In the genomic region with DNA sequence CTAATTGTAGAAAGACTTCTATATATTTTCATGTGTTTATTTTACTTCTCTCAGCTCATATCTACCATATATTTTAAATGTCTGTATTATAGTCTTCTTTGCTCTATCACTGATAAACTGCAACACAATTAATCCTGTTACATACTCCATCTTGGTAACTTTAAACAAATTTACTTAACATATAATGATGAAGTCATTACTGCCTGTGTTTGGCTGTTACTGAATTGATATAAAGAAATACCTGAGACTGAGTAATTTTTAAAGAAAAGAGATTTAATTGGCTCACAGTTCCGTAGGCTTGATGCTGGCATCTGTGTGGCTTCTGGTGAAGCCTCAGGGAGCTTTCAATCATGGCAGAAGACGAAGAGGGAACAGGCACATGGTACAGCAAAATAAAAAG, we compare ENCODE assay signal across 34 cellular contexts.
DNase-seq lines count a peak whose midpoint lies in the region; ATAC-seq, FAIRE-seq and TF ChIP-seq lines count a peak whose summit lies in the region.
"Had no signal": no experiment of that assay in that cellular context is flagged by ENCODE, and none has a peak within 500 bp of the region (broad histone marks: within the 10 kb centered on the region; RNA-seq: fewer than 3 reads in every experiment).

No MANE protein-coding gene starts in this region.

- H3K27me3 Mint-ChIP-seq in naive thymus-derived CD8-positive, alpha-beta T cell = no peaks in the 10 kb centered on the region
- H3K27me3 Mint-ChIP-seq: B cell; CD4-positive, alpha-beta memory T cell; CD4-positive, alpha-beta T cell; CD4-positive, CD25-positive, alpha-beta regulatory T cell; CD8-positive, alpha-beta memory T cell had no signal

- no peak overlapping the region for H3K4me3 Mint-ChIP-seq in naive thymus-derived CD8-positive, alpha-beta T cell
- H3K4me3 Mint-ChIP-seq: B cell; CD14-positive monocyte; CD4-positive, alpha-beta memory T cell; CD4-positive, alpha-beta T cell; CD4-positive, CD25-positive, alpha-beta regulatory T cell; CD8-positive, alpha-beta memory T cell; CD8-positive, alpha-beta T cell had no signal

- RAD21 ChIA-PET in GM12878 (lab: Charles Lee; ENCODE audit: unreplicated experiment) = interaction anchor here (1.0 kb wide), 1 partner anchor 82 kb away, joined by 3 read pairs; no protein-coding TSS in a partner anchor

- H3K4me1 ChIP-seq in GM12878 (ENCODE audit: control insufficient read depth, insufficient read depth, low read length) = no peaks in the 10 kb centered on the region
- H3K4me1 ChIP-seq in K562 (replicated peaks in 1 of 2; ENCODE audit: control insufficient read depth in 2 of 2, insufficient read depth in 2 of 2, low read length in 2 of 2) = no peaks in the 10 kb centered on the region
- H3K4me1 ChIP-seq: A549; BE2C; BLaER1; BLaER1 treated with 17β-estradiol and CSF1 and Interleukin-3, amounts not matched to agents 10 nM and 100 nM; Caco-2 had no signal

- H3K9me3 Mint-ChIP-seq in naive thymus-derived CD8-positive, alpha-beta T cell = peaks cover 0 to 9% (median 2%) of the 10 kb centered on the region in 9 donors
- H3K9me3 Mint-ChIP-seq: CD4-positive, alpha-beta T cell had no signal

- ATAC-seq in GM12878 (no peak), K562 (no peak)
- ATAC-seq in naive thymus-derived CD8-positive, alpha-beta T cell = no peak
- ATAC-seq: A549; CD8-positive, alpha-beta T cell had no signal

- no peak overlapping the region for H3K4me3 ChIP-seq in GM12878
- H3K4me3 ChIP-seq in K562 = no peak overlapping the region
- H3K4me3 ChIP-seq: A549; BLaER1; BLaER1 treated with 17β-estradiol and CSF1 and Interleukin-3, amounts not matched to agents 10 nM and 100 nM had no signal

- no peaks in the 10 kb centered on the region for H4K20me1 ChIP-seq in GM12878 (ENCODE audit: control insufficient read depth, insufficient read depth)
- H4K20me1 ChIP-seq in K562 (replicated peaks; ENCODE audit: control insufficient read depth, insufficient read depth, low read length) = no peaks in the 10 kb centered on the region
- H4K20me1 ChIP-seq: BLaER1; BLaER1 treated with 17β-estradiol and CSF1 and Interleukin-3, amounts not matched to agents 10 nM and 100 nM had no signal

- H3K9me3 ChIP-seq in GM12878 (replicated peaks; ENCODE audit: control insufficient read depth, insufficient read depth, low read length) (no peaks in the 10 kb centered on the region), K562 (replicated peaks; ENCODE audit: control insufficient read depth, insufficient read depth, low read depth, low read length) (no peaks in the 10 kb centered on the region)
- H3K9me3 ChIP-seq: A549; BE2C; BLaER1; BLaER1 treated with 17β-estradiol and CSF1 and Interleukin-3, amounts not matched to agents 10 nM and 100 nM; Caco-2 had no signal

- H2AFZ ChIP-seq in GM12878 (ENCODE audit: control insufficient read depth, low read depth, low read length) (no peak overlapping the region), K562 (ENCODE audit: low read depth, low read length) (no peak overlapping the region)

- SMC1A ChIA-PET in GM12878 (lab: Charles Lee; ENCODE audit: uncharacterized antibody, unreplicated experiment) = no interaction called here

- no peak overlapping the region for H3K4me2 ChIP-seq in GM12878 (ENCODE audit: control insufficient read depth, insufficient read depth)
- no peak overlapping the region for H3K4me2 ChIP-seq in K562 (ENCODE audit: insufficient read depth, low read length)
- H3K4me2 ChIP-seq: A549; BLaER1; BLaER1 treated with 17β-estradiol and CSF1 and Interleukin-3, amounts not matched to agents 10 nM and 100 nM had no signal

- TF ChIP-seq CTCF in GM12878 (IDR thresholded peaks at IDR 0.05 in 2 of 3, conservative IDR thresholded peaks at IDR 0.05 in 1 of 3; ENCODE audit: control insufficient read depth in 2 of 3, extremely low read depth in 1 of 3, insufficient read depth in 1 of 3, low read depth in 3 of 3, low read length in 3 of 3) (no peak), K562 (IDR thresholded peaks at IDR 0.05 in 2 of 3, conservative IDR thresholded peaks at IDR 0.05 in 1 of 3; ENCODE audit: insufficient read depth in 2 of 3, low read depth in 1 of 3, low read length in 3 of 3) (no peak)

- in situ Hi-C loops in GM12878 (cut with MboI) = no loop called here
- in situ Hi-C loops in K562 (cut with MboI) = no loop called here

- no peaks in the 10 kb centered on the region for H3K9me1 ChIP-seq in K562 (ENCODE audit: control insufficient read depth, insufficient read depth, low read length)

- H3K79me2 ChIP-seq in GM12878 (ENCODE audit: control insufficient read depth, insufficient read depth, low read length) = no peaks in the 10 kb centered on the region
- no peaks in the 10 kb centered on the region for H3K79me2 ChIP-seq in K562 (ENCODE audit: control insufficient read depth, insufficient read depth, low read length)

- no peaks in the 10 kb centered on the region for H3K27me3 ChIP-seq in GM12878 (replicated peaks in 1 of 2; ENCODE audit: control insufficient read depth in 2 of 2, insufficient read depth in 2 of 2, low read length in 1 of 2)
- no peaks in the 10 kb centered on the region for H3K27me3 ChIP-seq in K562 (ENCODE audit: control insufficient read depth in 2 of 2, insufficient read depth in 2 of 2, low read length in 2 of 2)
- H3K27me3 ChIP-seq: BE2C; BLaER1; BLaER1 treated with 17β-estradiol and CSF1 and Interleukin-3, amounts not matched to agents 10 nM and 100 nM had no signal

- 0% methylated on average over 2 of the region's 2 CpGs for WGBS in GM12878 (ENCODE audit: insufficient coverage, insufficient replicate concordance, low lambda C conversion rate, missing lambda C conversion rate)
- 0% methylated on average over 2 of the region's 2 CpGs for WGBS in K562 (ENCODE audit: insufficient coverage, low coverage, missing lambda C conversion rate)

- no peak for TF ChIP-seq POLR2A in GM12878 (IDR thresholded peaks at IDR 0.05; ENCODE audit: low read depth, low read length)
- TF ChIP-seq POLR2A in K562 (conservative IDR thresholded peaks at IDR 0.05) = no peak

- H3K36me3 ChIP-seq in GM12878 (ENCODE audit: control insufficient read depth in 2 of 2, insufficient read depth in 2 of 2, low read length in 1 of 2) (no peaks in the 10 kb centered on the region), K562 (ENCODE audit: control insufficient read depth, insufficient read depth, low read length) (no peaks in the 10 kb centered on the region)
- H3K36me3 ChIP-seq: BE2C; BLaER1; BLaER1 treated with 17β-estradiol and CSF1 and Interleukin-3, amounts not matched to agents 10 nM and 100 nM had no signal

- no peak overlapping the region for H3K27ac ChIP-seq in GM12878 (ENCODE audit: control insufficient read depth, insufficient read depth)
- H3K27ac ChIP-seq in K562 (ENCODE audit: extremely low read depth, low read depth, low read length) = no peak overlapping the region
- H3K27ac ChIP-seq: 22Rv1; A549; BLaER1; BLaER1 treated with 17β-estradiol and CSF1 and Interleukin-3, amounts not matched to agents 10 nM and 100 nM; C4-2B had no signal

- CTCF ChIA-PET in GM12878 (lab: Yijun Ruan, JAX) (no interaction called here), K562 (lab: Yijun Ruan, JAX; ENCODE audit: low intra/inter-chr PET ratio) (no interaction called here)

- FAIRE-seq in GM12878 (lab: Jason Lieb, UNC) (no peak), K562 (lab: Jason Lieb, UNC) (no peak)
- FAIRE-seq: A549, D721Med had no signal

- H3K36me3 Mint-ChIP-seq in naive thymus-derived CD8-positive, alpha-beta T cell = peaks cover 0 to 1% (median 0%) of the 10 kb centered on the region in 3 donors
- H3K36me3 Mint-ChIP-seq: CD14-positive monocyte; CD4-positive, alpha-beta memory T cell; CD4-positive, CD25-positive, alpha-beta regulatory T cell; CD8-positive, alpha-beta memory T cell; CD8-positive, alpha-beta T cell had no signal

- DNase-seq in NCI-H69 (lab: John Stamatoyannopoulos, UW) (peak; percentile 14), GM12878 (ENCODE audit: low read depth, low spot score) (no peak), K562 (ENCODE audit: extremely low read depth in 1 of 4, low spot score in 3 of 4) (no peak), GOT3 (lab: John Stamatoyannopoulos, UW) (no peak)
- DNase-seq in naive thymus-derived CD8-positive, alpha-beta T cell = no peak
- no peak for DNase-seq in stimulated activated CD4-positive, alpha-beta T cell treated with anti-CD3 and anti-CD28 coated beads, Interleukin-4, amount 100 ng/mL, for 1 hour
- DNase-seq: 8988T; ACHN; AML-193; BE2C; C1 segment of cervical spinal cord; Caco-2; Calu3; CD4-positive, alpha-beta memory T cell; CD4-positive, alpha-beta T cell; CD4-positive, CD25-positive, alpha-beta regulatory T cell; CD8-positive, alpha-beta memory T cell; CD8-positive, alpha-beta T cell; COR-L47; DMS 273 treated with DMSO at 0.1 percent for 48 hours; DMS153; DMS53; DMS79; DMS79 treated with DMSO at 0.1 percent for 48 hours; DND-41; EL had no signal

- POLR2A ChIA-PET in GM12878 (lab: Charles Lee) (no interaction called here), K562 (lab: Yijun Ruan, JAX) (no interaction called here)
- POLR2A ChIA-PET in naive thymus-derived CD8-positive, alpha-beta T cell (lab: Charles Lee) = no interaction called here

- intact Hi-C loops in GM12878 (cut with micrococcal nuclease; ENCODE audit: unreplicated experiment) = no loop called here
- intact Hi-C loops in K562 (cut with micrococcal nuclease) = no loop called here

- H3K27ac Mint-ChIP-seq in naive thymus-derived CD8-positive, alpha-beta T cell = no peak overlapping the region
- H3K27ac Mint-ChIP-seq: B cell; CD14-positive monocyte; CD4-positive, alpha-beta memory T cell; CD4-positive, alpha-beta T cell; CD4-positive, CD25-positive, alpha-beta regulatory T cell; CD8-positive, alpha-beta memory T cell; CD8-positive, alpha-beta T cell had no signal

- H3K4me1 Mint-ChIP-seq in naive thymus-derived CD8-positive, alpha-beta T cell = no peaks in the 10 kb centered on the region
- H3K4me1 Mint-ChIP-seq: B cell; CD14-positive monocyte; CD4-positive, alpha-beta memory T cell; CD4-positive, CD25-positive, alpha-beta regulatory T cell; CD8-positive, alpha-beta memory T cell had no signal

- TF ChIP-seq EP300 in GM12878 (IDR thresholded peaks at IDR 0.05; ENCODE audit: borderline replicate concordance in 1 of 2, control insufficient read depth in 1 of 2, low read depth in 2 of 2, low read length in 2 of 2) = no peak
- TF ChIP-seq EP300 in K562 (IDR thresholded peaks at IDR 0.05; ENCODE audit: low read length) = no peak

- no peak for TF ChIP-seq RAD21 in GM12878 (IDR thresholded peaks at IDR 0.05; ENCODE audit: insufficient read depth, low read depth, low read length)
- TF ChIP-seq RAD21 in K562 (CRISPR knock-in tag; conservative IDR thresholded peaks at IDR 0.05 in 1 of 2, IDR thresholded peaks at IDR 0.05 in 1 of 2) = no peak

- H3K9ac ChIP-seq in GM12878 (ENCODE audit: control insufficient read depth, insufficient read depth, low read length) (no peak overlapping the region), K562 (ENCODE audit: insufficient read depth in 1 of 2, low read depth in 2 of 2, low read length in 2 of 2) (no peak overlapping the region)
- H3K9ac ChIP-seq: BLaER1; BLaER1 treated with 17β-estradiol and CSF1 and Interleukin-3, amounts not matched to agents 10 nM and 100 nM had no signal

- BruUV-seq in GM12878 (replicated peaks; lab: Mats Ljungman, UMichigan) (no TSS peak), K562 (replicated peaks; lab: Mats Ljungman, UMichigan) (no TSS peak)

TF ChIP-seq in K562, 482 proteins besides CTCF, POLR2A, EP300 and RAD21 (continues in another document):
- TF ChIP-seq BDP1 (IDR thresholded peaks at IDR 0.05; ENCODE audit: insufficient read depth, insufficient read length) = no peak
